Comparison of ENCODE assay signal across 36 cellular contexts in genomic region chr10:124161212-124162000, GRCh38.
"Had no signal": no experiment of that assay in that cellular context is flagged by ENCODE, and none has a peak within 500 bp of the region (broad histone marks: within the 10 kb centered on the region; RNA-seq: fewer than 3 reads in every experiment).

No MANE protein-coding gene starts in this region.

- H3K4me3 ChIP-seq: cardiac muscle cell, Peyer's patch had no signal

- H3K36me3 ChIP-seq: cardiac muscle cell, Peyer's patch, WERI-Rb-1 had no signal

- DNase-seq: activated CD4-positive, alpha-beta memory T cell treated with anti-CD3 and anti-CD28 coated beads, Interleukin-2, amount 10 ng/mL, durations not matched to agents 7 days and 5 days; activated CD4-positive, alpha-beta T cell treated with anti-CD3 and anti-CD28 coated beads for 1 hour; activated CD4-positive, alpha-beta T cell treated with anti-CD3 and anti-CD28 coated beads for 48 hours; activated CD4-positive, CD25-positive, alpha-beta regulatory T cell; activated CD8-positive, alpha-beta memory T cell treated with anti-CD3 and anti-CD28 coated beads for 24 hours; activated CD8-positive, alpha-beta memory T cell treated with anti-CD3 and anti-CD28 coated beads, Interleukin-2, amount 10 ng/mL, durations not matched to agents 7 days and 5 days; activated CD8-positive, alpha-beta memory T cell treated with anti-CD3 and anti-CD28 coated beads, Interleukin-2, amount 50 U/mL, for 48 hours; activated effector memory CD4-positive, alpha-beta T cell treated with anti-CD3 and anti-CD28 coated beads, Interleukin-2, amount 50 U/mL, for 16 hours; activated naive CD4-positive, alpha-beta T cell; activated naive CD4-positive, alpha-beta T cell treated with anti-CD3 and anti-CD28 coated beads, Interleukin-2, amount 50 U/mL, for 16 hours; activated naive CD8-positive, alpha-beta T cell treated with anti-CD3 and anti-CD28 coated beads for 36 hours; activated T-cell treated with anti-CD3 and anti-CD28 coated beads, Interleukin-2, amount 50 U/mL, for 48 hours; amniotic stem cell; aorta; KG1; NCI-H1092 treated with DMSO at 0.1 percent for 48 hours; NCI-H1417; NCI-H146; NCI-H187; NCI-H2029 treated with DMSO at 0.1 percent for 48 hours; NCI-H2107; NCI-H2171; NCI-H510A; NCI-H526; NCI-H748 treated with DMSO at 0.1 percent for 48 hours; NK-92 treated with Interleukin-12 subunit alpha and Interleukin-12 subunit beta, amount 100 ng/mL, for 24 hours; PC-3; RPMI8226; SIG-M5; SW 1271; T1000; WERI-Rb-1 had no signal

- H3K9me3 ChIP-seq: Peyer's patch had no signal

- H3K27me3 ChIP-seq: Peyer's patch had no signal

- ATAC-seq: activated CD8-positive, alpha-beta memory T cell treated with anti-CD3 and anti-CD28 coated beads, Interleukin-2, amount 10 ng/mL, durations not matched to agents 7 days and 5 days; activated T-helper 17 cell treated with anti-CD3 and anti-CD28 coated beads, Interleukin-2, amount 50 U/mL, for 72 hours; PC-3; SK-N-SH treated with all-trans-retinoic acid at 6 μM for 48 hours had no signal

- H3K27ac ChIP-seq: cardiac muscle cell, Peyer's patch, WERI-Rb-1 had no signal
